Comparison of ENCODE assay signal across 32 cellular contexts in the genomic region with DNA sequence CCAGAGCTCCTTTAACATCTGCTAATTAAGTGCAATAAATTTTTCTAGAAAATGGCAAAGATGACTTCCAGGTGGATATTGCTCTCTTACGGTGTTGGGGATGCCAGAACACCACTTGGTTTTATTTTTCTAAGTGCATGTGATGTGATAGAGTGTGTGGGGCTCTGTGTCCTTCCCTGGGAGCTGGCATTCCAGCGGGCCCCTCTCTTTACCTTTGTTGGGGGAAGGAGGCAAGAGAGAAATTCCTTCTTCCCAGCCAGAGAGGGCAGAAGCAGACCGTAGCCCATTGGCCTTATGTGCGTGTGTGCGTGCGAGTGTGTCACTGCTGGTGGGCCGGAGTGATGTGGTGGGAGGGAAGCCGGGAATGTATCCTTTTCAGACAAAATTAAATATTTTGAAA.
"Had no signal": no experiment of that assay in that cellular context is flagged by ENCODE, and none has a peak within 500 bp of the region (broad histone marks: within the 10 kb centered on the region; RNA-seq: fewer than 3 reads in every experiment).

No MANE protein-coding gene starts in this region.

- H3K36me3 Mint-ChIP-seq: activated naive CD8-positive, alpha-beta T cell; natural killer cell treated with Interleukin-12 subunit alpha and Interleukin-12 subunit beta and Interleukin-15 and Interleukin-18, amount 100 ng/mL, for 72 hours had no signal

- H3K4me3 Mint-ChIP-seq: activated naive CD8-positive, alpha-beta T cell; activated T-cell treated with anti-CD3 and anti-CD28 coated beads, Interleukin-2, amount 50 U/mL, for 72 hours; natural killer cell treated with Interleukin-12 subunit alpha and Interleukin-12 subunit beta and Interleukin-15 and Interleukin-18, amount 100 ng/mL, for 72 hours; stimulated activated effector memory CD8-positive, alpha-beta T cell treated with anti-CD3 and anti-CD28 coated beads, Interleukin-12 subunit alpha, Interleukin-12 subunit beta, amount 100 ng/mL, for 72 hours; stimulated activated naive CD8-positive, alpha-beta T cell treated with anti-CD3 and anti-CD28 coated beads, Interleukin-15, Interleukin-2, amounts not matched to agents 100 ng/mL and 50 ng/mL, for 24 hours; T-helper 2 cell treated with Interferon-gamma antibody and Interleukin-4, amounts not matched to agents 5 μg/mL and 100 μg/mL, for 36 hours had no signal

- FAIRE-seq: colon, frontal cortex, small intestine, TTC549 had no signal

- H3K4me3 ChIP-seq: body of pancreas, lower lobe of right lung, ovary, prostate gland, sigmoid colon, tibial artery had no signal

- H3K27ac Mint-ChIP-seq: activated naive CD8-positive, alpha-beta T cell; activated T-cell treated with anti-CD3 and anti-CD28 coated beads, Interleukin-2, amount 50 U/mL, for 72 hours; natural killer cell treated with Interleukin-12 subunit alpha and Interleukin-12 subunit beta and Interleukin-15 and Interleukin-18, amount 100 ng/mL, for 72 hours; stimulated activated effector memory CD8-positive, alpha-beta T cell treated with anti-CD3 and anti-CD28 coated beads, Interleukin-12 subunit alpha, Interleukin-12 subunit beta, amount 100 ng/mL, for 72 hours; stimulated activated naive CD8-positive, alpha-beta T cell treated with anti-CD3 and anti-CD28 coated beads, Interleukin-15, Interleukin-2, amounts not matched to agents 100 ng/mL and 50 ng/mL, for 24 hours; T-helper 2 cell treated with Interferon-gamma antibody and Interleukin-4, amounts not matched to agents 5 μg/mL and 100 μg/mL, for 36 hours had no signal

- H3K36me3 ChIP-seq: neutrophil had no signal

- H3K27ac ChIP-seq: body of pancreas, lower lobe of right lung, neutrophil, ovary, prostate gland, sigmoid colon, tibial artery, VCaP had no signal

- H3K9me3 Mint-ChIP-seq: activated T-cell treated with anti-CD3 and anti-CD28 coated beads, Interleukin-2, amount 50 U/mL, for 72 hours; natural killer cell treated with Interleukin-12 subunit alpha and Interleukin-12 subunit beta and Interleukin-15 and Interleukin-18, amount 100 ng/mL, for 72 hours; stimulated activated effector memory CD8-positive, alpha-beta T cell treated with anti-CD3 and anti-CD28 coated beads, Interleukin-12 subunit alpha, Interleukin-12 subunit beta, amount 100 ng/mL, for 72 hours; stimulated activated naive CD8-positive, alpha-beta T cell treated with anti-CD3 and anti-CD28 coated beads, Interleukin-15, Interleukin-2, amounts not matched to agents 100 ng/mL and 50 ng/mL, for 24 hours; T-helper 2 cell treated with Interferon-gamma antibody and Interleukin-4, amounts not matched to agents 5 μg/mL and 100 μg/mL, for 36 hours had no signal

- ATAC-seq: activated T-cell treated with anti-CD3 and anti-CD28 coated beads, Interleukin-2, amount 50 U/mL, for 72 hours; body of pancreas; left lobe of liver; lower lobe of right lung; natural killer cell treated with Interleukin-12 subunit alpha and Interleukin-12 subunit beta and Interleukin-15 and Interleukin-18, amount 100 ng/mL, for 72 hours; stimulated activated effector memory CD8-positive, alpha-beta T cell treated with anti-CD3 and anti-CD28 coated beads, Interleukin-12 subunit alpha, Interleukin-12 subunit beta, amount 100 ng/mL, for 72 hours had no signal

- DNase-seq: activated CD4-positive, alpha-beta T cell treated with anti-CD3 and anti-CD28 coated beads for 4 hours; activated CD4-positive, alpha-beta T cell treated with anti-CD3 and anti-CD28 coated beads, Interleukin-2, amount 50 U/mL, for 4 hours; activated effector memory CD4-positive, alpha-beta T cell treated with Interleukin-2 at 50 U/mL for 16 hours; activated naive CD4-positive, alpha-beta T cell treated with Interleukin-2 at 50 U/mL for 16 hours; activated T-cell treated with anti-CD3 and anti-CD28 coated beads for 4 hours; activated T-cell treated with anti-CD3 and anti-CD28 coated beads, Interleukin-2, amount 50 U/mL, for 72 hours; aorta; body of pancreas; effector memory CD4-positive, alpha-beta T cell; glutamatergic neuron; hippocampal formation; lower lobe of right lung; mesenchymal stem cell; ovary; retina; sigmoid colon; small intestine; stimulated activated CD4-positive, alpha-beta T cell treated with anti-CD3 and anti-CD28 coated beads, Interleukin-4, amount 100 ng/mL, for 24 hours; T-helper 1 cell; tibial artery had no signal

- H3K27me3 Mint-ChIP-seq: activated naive CD8-positive, alpha-beta T cell; natural killer cell treated with Interleukin-12 subunit alpha and Interleukin-12 subunit beta and Interleukin-15 and Interleukin-18, amount 100 ng/mL, for 72 hours; stimulated activated naive CD8-positive, alpha-beta T cell treated with anti-CD3 and anti-CD28 coated beads, Interleukin-15, Interleukin-2, amounts not matched to agents 100 ng/mL and 50 ng/mL, for 24 hours had no signal

- H3K27me3 ChIP-seq: body of pancreas, neutrophil, ovary, sigmoid colon, tibial artery had no signal

- H3K9me3 ChIP-seq: body of pancreas, lower lobe of right lung, neutrophil, ovary, prostate gland, sigmoid colon, tibial artery had no signal
